Comparison of ENCODE assay signal across 8 cellular contexts in the genomic region with DNA sequence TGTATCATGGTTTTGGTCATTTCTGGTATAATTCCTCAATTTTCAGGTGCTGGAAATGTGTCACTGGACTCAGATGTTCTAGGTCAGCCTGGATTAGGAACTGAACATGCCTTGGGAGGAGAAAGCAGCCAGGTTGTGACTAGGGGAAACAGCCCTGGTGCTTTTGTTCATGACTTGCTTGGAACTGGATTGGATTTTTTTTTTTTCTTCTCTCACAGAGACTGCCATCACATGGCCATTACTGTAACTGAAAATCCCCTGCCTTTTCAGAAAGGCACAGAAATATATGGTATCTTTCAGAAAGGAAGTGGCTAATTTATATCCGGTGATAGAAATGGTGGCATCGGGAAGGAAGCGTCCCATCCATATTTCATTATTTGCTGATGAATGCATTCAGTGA. TPM values are rescaled to one million over a fixed set of nuclear protein-coding genes. Genes with fewer than 3 reads are reported as not detected.
DNase-seq lines count a peak whose midpoint lies in the region; ATAC-seq and TF ChIP-seq lines count a peak whose summit lies in the region.

No MANE protein-coding gene starts in this region.

- peaks cover 60% of the 10 kb centered on the region for H3K4me1 Mint-ChIP-seq in activated CD4-positive, alpha-beta memory T cell treated with anti-CD3 and anti-CD28 coated beads, Interleukin-2, amount 10 ng/mL, durations not matched to agents 7 days and 5 days
- H3K4me1 Mint-ChIP-seq in activated CD4-positive, alpha-beta memory T cell treated with anti-CD3 and anti-CD28 coated beads for 36 hours (ENCODE audit: low read depth): peaks cover 69% of the 10 kb centered on the region
- peaks cover 78% of the 10 kb centered on the region for H3K4me1 Mint-ChIP-seq in activated naive CD8-positive, alpha-beta T cell (ENCODE audit: low read depth)

- peaks cover 3% of the 10 kb centered on the region for H3K36me3 Mint-ChIP-seq in activated CD4-positive, alpha-beta memory T cell treated with anti-CD3 and anti-CD28 coated beads, Interleukin-2, amount 10 ng/mL, durations not matched to agents 7 days and 5 days (ENCODE audit: low read depth)
- H3K36me3 Mint-ChIP-seq in activated CD4-positive, alpha-beta memory T cell treated with anti-CD3 and anti-CD28 coated beads for 36 hours: no peaks in the 10 kb centered on the region
- peaks cover 7% of the 10 kb centered on the region for H3K36me3 Mint-ChIP-seq in activated naive CD8-positive, alpha-beta T cell

- peak in 3 of 4 experiments; percentile 4 to 24 (median 20) for TF ChIP-seq CTCF in uterus (IDR thresholded peaks at IDR 0.05)

- peak overlapping the region; percentile 50 to 67 for H3K27ac ChIP-seq in uterus
- no peak overlapping the region for H3K27ac ChIP-seq in effector memory CD4-positive, alpha-beta T cell (ENCODE audit: insufficient read depth, low read length, poor library complexity, severe bottlenecking)

- intact Hi-C loops in activated CD4-positive, alpha-beta memory T cell treated with anti-CD3 and anti-CD28 coated beads for 36 hours (cut with micrococcal nuclease): loop anchor here (2.0 kb wide), 1 partner anchor 23 kb away; no protein-coding TSS in a partner anchor
- intact Hi-C loops in uterus (cut with DNase I; ENCODE audit: low total_unique reads): no loop called here

- peaks cover 52% of the 10 kb centered on the region for H3K27me3 Mint-ChIP-seq in activated CD4-positive, alpha-beta memory T cell treated with anti-CD3 and anti-CD28 coated beads, Interleukin-2, amount 10 ng/mL, durations not matched to agents 7 days and 5 days
- no peaks in the 10 kb centered on the region for H3K27me3 Mint-ChIP-seq in activated CD4-positive, alpha-beta memory T cell treated with anti-CD3 and anti-CD28 coated beads for 36 hours
- no peaks in the 10 kb centered on the region for H3K27me3 Mint-ChIP-seq in activated naive CD8-positive, alpha-beta T cell

- H3K4me1 ChIP-seq in uterus: no peaks in the 10 kb centered on the region
- H3K4me1 ChIP-seq in effector memory CD4-positive, alpha-beta T cell (ENCODE audit: control insufficient read depth, insufficient read depth, low read length, poor library complexity, severe bottlenecking): peaks cover 48% of the 10 kb centered on the region

- no peak overlapping the region for H3K4me3 Mint-ChIP-seq in activated CD4-positive, alpha-beta memory T cell treated with anti-CD3 and anti-CD28 coated beads, Interleukin-2, amount 10 ng/mL, durations not matched to agents 7 days and 5 days
- no peak overlapping the region for H3K4me3 Mint-ChIP-seq in activated CD4-positive, alpha-beta memory T cell treated with anti-CD3 and anti-CD28 coated beads for 36 hours
- peak overlapping the region; percentile 49 for H3K4me3 Mint-ChIP-seq in activated naive CD8-positive, alpha-beta T cell

- H3K4me3 ChIP-seq in uterus: no peak overlapping the region
- no peak overlapping the region for H3K4me3 ChIP-seq in effector memory CD4-positive, alpha-beta T cell (ENCODE audit: insufficient read depth, low read depth, low read length, poor library complexity, severe bottlenecking)

- H3K27me3 ChIP-seq in uterus: no peaks in the 10 kb centered on the region
- H3K27me3 ChIP-seq in effector memory CD4-positive, alpha-beta T cell (replicated peaks; ENCODE audit: control insufficient read depth, insufficient read depth, low read length, poor library complexity, severe bottlenecking): no peaks in the 10 kb centered on the region

- CTCF ChIA-PET in activated CD4-positive, alpha-beta memory T cell treated with anti-CD3 and anti-CD28 coated beads, Interleukin-2, amount 10 ng/mL, durations not matched to agents 7 days and 5 days (lab: Charles Lee): no interaction called here
- CTCF ChIA-PET in activated CD4-positive, alpha-beta memory T cell treated with anti-CD3 and anti-CD28 coated beads for 36 hours (lab: Charles Lee): no interaction called here

- H3K36me3 ChIP-seq in uterus: no peaks in the 10 kb centered on the region
- H3K36me3 ChIP-seq in effector memory CD4-positive, alpha-beta T cell (ENCODE audit: control insufficient read depth, insufficient read depth, low read length): no peaks in the 10 kb centered on the region

- POLR2A ChIA-PET in activated CD4-positive, alpha-beta memory T cell treated with anti-CD3 and anti-CD28 coated beads, Interleukin-2, amount 10 ng/mL, durations not matched to agents 7 days and 5 days (lab: Charles Lee): no interaction called here
- POLR2A ChIA-PET in activated CD4-positive, alpha-beta memory T cell treated with anti-CD3 and anti-CD28 coated beads for 36 hours (lab: Charles Lee): no interaction called here

- TF ChIP-seq POLR2A in uterus (IDR thresholded peaks at IDR 0.05): no peak

- no peak for DNase-seq in activated CD4-positive, alpha-beta memory T cell treated with anti-CD3 and anti-CD28 coated beads, Interleukin-2, amount 10 ng/mL, durations not matched to agents 7 days and 5 days
- DNase-seq in activated CD4-positive, alpha-beta memory T cell treated with anti-CD3 and anti-CD28 coated beads for 36 hours: no peak
- peak; percentile 61 for DNase-seq in left kidney (ENCODE audit: low read depth, low spot score)
- DNase-seq in uterus: peak in 1 of 2 donors; percentile 39
- no peak for DNase-seq in kidney tubule cell (ENCODE audit: low spot score)
- no peak for DNase-seq in effector memory CD4-positive, alpha-beta T cell

- ATAC-seq in HG03097 (IDR thresholded peaks at IDR 0.05; ENCODE audit: low FRiP score, unreplicated experiment): peak; percentile 46

- peak overlapping the region; percentile 32 for H3K27ac Mint-ChIP-seq in activated CD4-positive, alpha-beta memory T cell treated with anti-CD3 and anti-CD28 coated beads, Interleukin-2, amount 10 ng/mL, durations not matched to agents 7 days and 5 days
- H3K27ac Mint-ChIP-seq in activated CD4-positive, alpha-beta memory T cell treated with anti-CD3 and anti-CD28 coated beads for 36 hours: no peak overlapping the region
- peak overlapping the region; percentile 50 for H3K27ac Mint-ChIP-seq in activated naive CD8-positive, alpha-beta T cell

- no peaks in the 10 kb centered on the region for H3K9me3 Mint-ChIP-seq in activated CD4-positive, alpha-beta memory T cell treated with anti-CD3 and anti-CD28 coated beads, Interleukin-2, amount 10 ng/mL, durations not matched to agents 7 days and 5 days
- H3K9me3 Mint-ChIP-seq in activated CD4-positive, alpha-beta memory T cell treated with anti-CD3 and anti-CD28 coated beads for 36 hours: no peaks in the 10 kb centered on the region
- H3K9me3 Mint-ChIP-seq in activated naive CD8-positive, alpha-beta T cell (ENCODE audit: low read depth): no peaks in the 10 kb centered on the region

- H3K9me3 ChIP-seq in uterus: no peaks in the 10 kb centered on the region
- H3K9me3 ChIP-seq in effector memory CD4-positive, alpha-beta T cell (ENCODE audit: control insufficient read depth, low read length): no peaks in the 10 kb centered on the region

RNA-seq across cellular contexts. Expression of gene SEPTIN11, which starts 34.6 kb away (rescaled TPM):
- total RNA-seq in activated CD4-positive, alpha-beta memory T cell treated with anti-CD3 and anti-CD28 coated beads, Interleukin-2, amount 10 ng/mL, durations not matched to agents 7 days and 5 days: 10 to 100 TPM; 21.4 to 23.3 TPM
- total RNA-seq in activated CD4-positive, alpha-beta memory T cell treated with anti-CD3 and anti-CD28 coated beads for 36 hours: 10 to 100 TPM; 28.3 to 33.6 TPM
- 100 to 1,000 TPM in 1 of 4 donors, 10 to 100 TPM in 3; 49.4 to 317 (median 88.1) TPM for total RNA-seq in uterus
